Comparison of ENCODE assay signal across 15 cellular contexts in genomic region chr7:42722726-42723125, GRCh38.
"Had no signal": no experiment of that assay in that cellular context is flagged by ENCODE, and none has a peak within 500 bp of the region (broad histone marks: within the 10 kb centered on the region; RNA-seq: fewer than 3 reads in every experiment).

No MANE protein-coding gene starts in this region.

- H3K27ac ChIP-seq: coronary artery, heart left ventricle, right atrium auricular region, sigmoid colon, skin epidermis had no signal

- H3K36me3 ChIP-seq: heart left ventricle, right atrium auricular region, sigmoid colon had no signal

- H3K27ac Mint-ChIP-seq: endodermal cell; naive thymus-derived CD4-positive, alpha-beta T cell; nephron progenitor cell; type B pancreatic cell had no signal

- H3K4me1 ChIP-seq: heart left ventricle, right atrium auricular region had no signal

- DNase-seq: effector CD4-positive, alpha-beta T cell; endodermal cell; erythroblast; heart left ventricle; hippocampal formation; kidney glomerular epithelial cell; naive thymus-derived CD4-positive, alpha-beta T cell; nephron progenitor cell; sigmoid colon; stimulated activated CD4-positive, alpha-beta T cell treated with anti-CD3 and anti-CD28 coated beads, Interleukin-12 subunit alpha, Interleukin-12 subunit beta, amount 100 ng/mL, for 4 hours; stimulated activated naive CD4-positive, alpha-beta T cell treated with Interleukin-2 at 50 U/mL for 16 hours had no signal

- H3K36me3 Mint-ChIP-seq: naive thymus-derived CD4-positive, alpha-beta T cell; type B pancreatic cell had no signal

- H3K9me3 ChIP-seq: heart left ventricle, right atrium auricular region, sigmoid colon had no signal

- H3K4me1 Mint-ChIP-seq: naive thymus-derived CD4-positive, alpha-beta T cell had no signal

- H3K27me3 ChIP-seq: heart left ventricle, right atrium auricular region, sigmoid colon had no signal

- H3K4me3 ChIP-seq: coronary artery, heart left ventricle, right atrium auricular region, sigmoid colon, skin epidermis had no signal

- ATAC-seq: heart left ventricle; naive thymus-derived CD4-positive, alpha-beta T cell had no signal

- H3K4me3 Mint-ChIP-seq: endodermal cell; naive thymus-derived CD4-positive, alpha-beta T cell; nephron progenitor cell; type B pancreatic cell had no signal
